In genomic region chr10:72015868-72016267, GRCh38 we compare ENCODE assay signal across 24 cellular contexts. TPM values are rescaled to one million over a fixed set of nuclear protein-coding genes. Genes with fewer than 3 reads are reported as not detected.
DNase-seq lines count a peak whose midpoint lies in the region; ATAC-seq, FAIRE-seq and TF ChIP-seq lines count a peak whose summit lies in the region.
"Had no signal": no experiment of that assay in that cellular context is flagged by ENCODE, and none has a peak within 500 bp of the region (broad histone marks: within the 10 kb centered on the region; RNA-seq: fewer than 3 reads in every experiment).

No MANE protein-coding gene starts in this region.

- intact Hi-C loops in HepG2 (cut with micrococcal nuclease; ENCODE audit: unreplicated experiment): no loop called here
- intact Hi-C loops in right lobe of liver (cut with DNase I): no loop called here
- intact Hi-C loops in psoas muscle (cut with DNase I): loop anchor here in 1 of 2 donors (2.0 kb wide), 1 partner anchor 41 kb away; no protein-coding TSS in a partner anchor

- ATAC-seq in HepG2 (no peak), right lobe of liver (no peak), psoas muscle (no peak), HG02840 (IDR thresholded peaks at IDR 0.05; ENCODE audit: low FRiP score, unreplicated experiment) (no peak)
- ATAC-seq in activated CD4-positive, CD25-positive, alpha-beta regulatory T cell treated with anti-CD3 and anti-CD28 coated beads, Interleukin-2, amount 50 U/mL, for 24 hours: no peak

- TF ChIP-seq CTCF in HepG2 (CRISPR knock-in tag; IDR thresholded peaks at IDR 0.05) (no peak), right lobe of liver (IDR thresholded peaks at IDR 0.05) (no peak), hepatocyte (IDR thresholded peaks at IDR 0.05; ENCODE audit: poor library complexity) (no peak), psoas muscle (IDR thresholded peaks at IDR 0.05) (no peak)

- TF ChIP-seq EP300 in HepG2 (IDR thresholded peaks at IDR 0.05; ENCODE audit: low read depth in 2 of 2, low read length in 2 of 2): no peak
- no peak for TF ChIP-seq EP300 in HepG2 (CRISPR knock-in tag; IDR thresholded peaks at IDR 0.05; ENCODE audit: borderline replicate concordance)

- no peak for TF ChIP-seq RAD21 in HepG2 (CRISPR knock-in tag; IDR thresholded peaks at IDR 0.05)

- no peak overlapping the region for H2BK12ac ChIP-seq in neuronal stem cell (ENCODE audit: low read length)

- H2AFZ ChIP-seq in HepG2 (ENCODE audit: low read length) (no peak overlapping the region), hepatocyte (no peak overlapping the region), neuronal stem cell (ENCODE audit: low read length) (no peak overlapping the region)

- H3K27ac ChIP-seq in HepG2 (ENCODE audit: extremely low read length, insufficient read depth, low read length) (no peak overlapping the region), right lobe of liver (no peak overlapping the region), hepatocyte (peak overlapping the region; percentile 70), psoas muscle (peak overlapping the region; percentile 76), neuronal stem cell (replicated peaks; ENCODE audit: low read length) (no peak overlapping the region)
- H3K27ac ChIP-seq: SJCRH30 had no signal

- H3K4me1 ChIP-seq in HepG2 (ENCODE audit: insufficient read depth, low read length) (peaks cover 68% of the 10 kb centered on the region), right lobe of liver (no peaks in the 10 kb centered on the region), hepatocyte (ENCODE audit: insufficient read depth) (peaks cover 28% of the 10 kb centered on the region), psoas muscle (peaks cover 46% of the 10 kb centered on the region), neuronal stem cell (ENCODE audit: control insufficient read depth in 2 of 2, insufficient read depth in 1 of 2, low read depth in 1 of 2, low read length in 2 of 2) (peaks cover 0 to 10% of the 10 kb centered on the region in 2 donors)

- no peaks in the 10 kb centered on the region for H3K9me2 ChIP-seq in hepatocyte (replicated peaks; ENCODE audit: insufficient read depth)

- no peak overlapping the region for H4K8ac ChIP-seq in neuronal stem cell (ENCODE audit: low read depth, low read length)

- no peak overlapping the region for H3K23ac ChIP-seq in neuronal stem cell (ENCODE audit: low read depth, low read length, poor library complexity)

- H3K36me3 ChIP-seq in HepG2 (replicated peaks in 1 of 2; ENCODE audit: control insufficient read depth in 1 of 2, insufficient read depth in 2 of 2, low read length in 2 of 2): no peaks in the 10 kb centered on the region
- H3K36me3 ChIP-seq in right lobe of liver: no peaks in the 10 kb centered on the region
- H3K36me3 ChIP-seq in hepatocyte (replicated peaks; ENCODE audit: insufficient read depth, low read depth): no peaks in the 10 kb centered on the region
- H3K36me3 ChIP-seq in psoas muscle (ENCODE audit: insufficient read depth in 1 of 2, low read depth in 1 of 2): no peaks in the 10 kb centered on the region
- peaks cover 0 to 10% of the 10 kb centered on the region in 2 donors for H3K36me3 ChIP-seq in neuronal stem cell (replicated peaks in 1 of 2; ENCODE audit: control insufficient read depth in 2 of 2, insufficient read depth in 2 of 2, low read length in 2 of 2)
- H3K36me3 ChIP-seq: BE2C had no signal

- H3K4ac ChIP-seq in neuronal stem cell (ENCODE audit: low read length): no peak overlapping the region

- H3K14ac ChIP-seq in neuronal stem cell (ENCODE audit: low read length): no peak overlapping the region

- POLR2A ChIA-PET in HepG2 (lab: Yijun Ruan, JAX): no interaction called here

- in situ Hi-C loops in HepG2 (cut with HindIII; ENCODE audit: extremely low pct_ligation_motif_present, low pct_unique_long_range_greater_than_20kb): no loop called here

- H3K9me3 ChIP-seq in HepG2 (ENCODE audit: low read length): no peaks in the 10 kb centered on the region
- no peaks in the 10 kb centered on the region for H3K9me3 ChIP-seq in right lobe of liver
- no peaks in the 10 kb centered on the region for H3K9me3 ChIP-seq in hepatocyte (ENCODE audit: low read depth)
- H3K9me3 ChIP-seq in psoas muscle: no peaks in the 10 kb centered on the region
- H3K9me3 ChIP-seq in neuronal stem cell (replicated peaks in 1 of 2; ENCODE audit: control insufficient read depth in 2 of 2, insufficient read depth in 1 of 2, low read depth in 1 of 2, low read length in 2 of 2): no peaks in the 10 kb centered on the region
- H3K9me3 ChIP-seq: BE2C, SJCRH30 had no signal

- H3K4me3 ChIP-seq in HepG2 (replicated peaks in 1 of 3; ENCODE audit: insufficient read depth in 1 of 3, low read depth in 2 of 3, low read length in 3 of 3) (no peak overlapping the region), right lobe of liver (no peak overlapping the region), hepatocyte (no peak overlapping the region), psoas muscle (no peak overlapping the region), neuronal stem cell (ENCODE audit: low read length in 2 of 2) (no peak overlapping the region)
- H3K4me3 ChIP-seq: SJCRH30 had no signal

- no TSS peak for BruUV-seq in HepG2 (replicated peaks; lab: Mats Ljungman, UMichigan)

- no peak overlapping the region for H3K9ac ChIP-seq in HepG2 (ENCODE audit: insufficient read depth, low read depth, low read length)
- H3K9ac ChIP-seq in neuronal stem cell (ENCODE audit: low read depth, low read length, poor library complexity): no peak overlapping the region

- FAIRE-seq in HepG2 (lab: Jason Lieb, UNC): no peak
- FAIRE-seq: A204.1 had no signal

- DNase-seq in HepG2 (ENCODE audit: low spot score): no peak
- DNase-seq in right lobe of liver: no peak
- no peak for DNase-seq in hepatocyte (ENCODE audit: low spot score)
- no peak for DNase-seq in psoas muscle
- DNase-seq in SW480 (ENCODE audit: low spot score): no peak
- no peak for DNase-seq in neuronal stem cell (ENCODE audit: low spot score)
- DNase-seq: BE2C; CD4-positive, alpha-beta memory T cell; DMS153; GDM1; H9; KBM-7; MV-4-11; NCI-H1417; NCI-H187; NCI-H2107; NCI-H2227 treated with DMSO at 0.1 percent for 48 hours; NCI-H524; NCI-H82; RPMI8226; SJCRH30 had no signal

- no peak overlapping the region for H2BK5ac ChIP-seq in neuronal stem cell (ENCODE audit: low read length)

- CTCF ChIA-PET in HepG2 (lab: Yijun Ruan, JAX; ENCODE audit: low intra/inter-chr PET ratio, low total read pairs): interaction anchor here (2.9 kb wide), 1 partner anchor 33 kb away, joined by 12 read pairs; no protein-coding TSS in a partner anchor

- no peak overlapping the region for H3K4me2 ChIP-seq in HepG2 (ENCODE audit: low read depth, low read length)
- H3K4me2 ChIP-seq in hepatocyte: no peak overlapping the region
- H3K4me2 ChIP-seq in neuronal stem cell (ENCODE audit: insufficient read depth, low read length, poor library complexity, severe bottlenecking): no peak overlapping the region

- H3K18ac ChIP-seq in neuronal stem cell (ENCODE audit: low read length): no peak overlapping the region

- no peak for TF ChIP-seq POLR2A in HepG2 (IDR thresholded peaks at IDR 0.05; ENCODE audit: insufficient read depth in 1 of 2, low read depth in 2 of 2, low read length in 2 of 2)
- TF ChIP-seq POLR2A in right lobe of liver (IDR thresholded peaks at IDR 0.05): no peak

- no peaks in the 10 kb centered on the region for H4K20me1 ChIP-seq in HepG2 (ENCODE audit: insufficient read depth, low read length)
- no peaks in the 10 kb centered on the region for H4K20me1 ChIP-seq in hepatocyte (ENCODE audit: insufficient read depth, poor library complexity, severe bottlenecking)

- H2BK15ac ChIP-seq in neuronal stem cell (ENCODE audit: low read length): no peak overlapping the region

- H3K79me2 ChIP-seq in HepG2 (ENCODE audit: insufficient read depth, low read length) (no peaks in the 10 kb centered on the region), hepatocyte (no peaks in the 10 kb centered on the region)

- H2AK5ac ChIP-seq in neuronal stem cell (ENCODE audit: low read depth, low read length): no peak overlapping the region

- WGBS in HepG2 (ENCODE audit: low lambda C conversion rate): 91% methylated on average over 7 of the region's 7 CpGs
- 75% methylated on average over 7 of the region's 7 CpGs for WGBS in right lobe of liver (ENCODE audit: insufficient coverage, low coverage, low lambda C conversion rate, missing lambda C conversion rate)
- WGBS in hepatocyte (ENCODE audit: low lambda C conversion rate, missing lambda C conversion rate): 61% methylated on average over 7 of the region's 7 CpGs
- 76 to 87% (median 84%) methylated on average over 7 of the region's 7 CpGs for WGBS in psoas muscle, 3 donors
- WGBS in neuronal stem cell (ENCODE audit: extremely low coverage in 2 of 2, insufficient read length in 2 of 2, insufficient replicate concordance in 1 of 2), 2 donors: no CpG with 5 or more reads among the region's 7 CpGs

- no peak overlapping the region for H4K91ac ChIP-seq in neuronal stem cell (ENCODE audit: low read depth, low read length, poor library complexity)

- no peaks in the 10 kb centered on the region for H3K79me1 ChIP-seq in neuronal stem cell (ENCODE audit: low read depth, low read length)

- H2BK120ac ChIP-seq in neuronal stem cell (ENCODE audit: low read depth, low read length): no peak overlapping the region

- H3K27me3 ChIP-seq in HepG2 (ENCODE audit: control insufficient read depth in 1 of 2, insufficient read depth in 2 of 2, low read length in 2 of 2): no peaks in the 10 kb centered on the region
- H3K27me3 ChIP-seq in right lobe of liver: no peaks in the 10 kb centered on the region
- no peaks in the 10 kb centered on the region for H3K27me3 ChIP-seq in hepatocyte
- no peaks in the 10 kb centered on the region for H3K27me3 ChIP-seq in psoas muscle (ENCODE audit: insufficient read depth in 3 of 3, low read length in 2 of 3)
- H3K27me3 ChIP-seq in neuronal stem cell (ENCODE audit: control insufficient read depth in 3 of 3, insufficient read depth in 3 of 3, low read depth in 1 of 3, low read length in 3 of 3): no peaks in the 10 kb centered on the region
- H3K27me3 ChIP-seq: BE2C had no signal

RNA-seq across cellular contexts. Expression of gene CHST3, which starts 51.7 kb away (rescaled TPM):
- total RNA-seq in HepG2 (2016; rRNA removed; fragmentation: Illumina TruSeq; extraction: Trizol): 13.4 and 18.7 TPM in 2 replicates
- 1.8 and 1.9 TPM in 2 replicates for total RNA-seq in HepG2 (2016; cell fraction: cytosol; rRNA removed; fragmentation: Illumina TruSeq; extraction: Trizol; ENCODE audit: low read depth)
- 12.3 and 17.7 TPM in 2 replicates for total RNA-seq in HepG2 (2016; cell fraction: insoluble cytoplasmic fraction; rRNA removed; fragmentation: Illumina TruSeq; extraction: Trizol)
- total RNA-seq in HepG2 (2016; cell fraction: membrane; rRNA removed; fragmentation: Illumina TruSeq; extraction: Trizol): 7.4 and 7.7 TPM in 2 replicates
- 18.2 and 22.8 TPM in 2 replicates for total RNA-seq in HepG2 (2016; cell fraction: nucleus; rRNA removed; fragmentation: Illumina TruSeq; extraction: Trizol)
- polyA plus RNA-seq in HepG2 (2011; rRNA removed): 7.2 and 8.1 TPM in 2 replicates
- 6.1 and 6.3 TPM in 2 replicates for polyA plus RNA-seq in HepG2 (2011; cell fraction: cytosol; rRNA removed)
- 9.2 and 10.1 TPM in 2 replicates for polyA plus RNA-seq in HepG2 (2011; cell fraction: nucleus; rRNA removed)
- polyA plus RNA-seq in HepG2 (2012): 4.5 and 6.1 TPM in 2 replicates
- 1.2 and 1.3 TPM in 2 replicates for polyA plus RNA-seq in HepG2 (2016; cell fraction: cytosol; fragmentation: Illumina TruSeq; extraction: Trizol; ENCODE audit: low read depth)
- polyA plus RNA-seq in HepG2 (2016; cell fraction: insoluble cytoplasmic fraction; fragmentation: Illumina TruSeq; extraction: Trizol; ENCODE audit: low read depth): 8.1 and 9.2 TPM in 2 replicates
- 2.9 and 3.3 TPM in 2 replicates for polyA plus RNA-seq in HepG2 (2016; cell fraction: membrane; fragmentation: Illumina TruSeq; extraction: Trizol; ENCODE audit: low read depth)
- 25.5 and 27.0 TPM in 2 replicates for polyA plus RNA-seq in HepG2 (2016; cell fraction: nucleus; fragmentation: Illumina TruSeq; extraction: Trizol; ENCODE audit: insufficient read depth, low read depth)
- 22.4 and 23.3 TPM in 2 replicates for polyA minus RNA-seq in HepG2 (2011; rRNA and poly(A)+ RNA removed; ENCODE audit: low replicate concordance)
- polyA minus RNA-seq in HepG2 (2011; cell fraction: cytosol; rRNA and poly(A)+ RNA removed): 9.6 TPM in 2 replicates
- polyA minus RNA-seq in HepG2 (2011; cell fraction: nucleus; rRNA and poly(A)+ RNA removed): 9.7 and 10.7 TPM in 2 replicates
- 1 to 10 TPM in 5 of 6 experiments, under 1 TPM in 1; 0.81 to 2.5 (median 1.8) TPM for total RNA-seq in right lobe of liver
- total RNA-seq in hepatocyte: 13.0 and 14.1 TPM in 2 replicates
- 6.1 and 6.8 TPM in 2 replicates for polyA plus RNA-seq in hepatocyte
- total RNA-seq in psoas muscle: 10 to 100 TPM; 10.6 to 44.0 (median 16.6) TPM
- polyA plus RNA-seq in psoas muscle: 10 to 100 TPM in 1 of 3 donors, 1 to 10 TPM in 2; 3.3 to 12.1 (median 8.2) TPM
- 6.5 TPM for polyA plus RNA-seq in neuronal stem cell (2013, experiment 1 of 2)
- polyA plus RNA-seq in neuronal stem cell (2013, experiment 2 of 2): 6.3 TPM
- total RNA-seq: CD4-positive, alpha-beta memory T cell had no signal
- polyA plus RNA-seq: CD4-positive, alpha-beta memory T cell had no signal

Comparison
In these comparisons a context has a peak if more than half of its experiments do, and no peak if none do; other contexts are left out.
1. H3K27ac ChIP-seq: peak in hepatocyte (single experiment) and psoas muscle (single experiment); none in HepG2 (single experiment), right lobe of liver (0 of 3) and neuronal stem cell (single experiment).